Comparison of ENCODE assay signal across 8 cellular contexts in genomic region chr3:45593708-45594601, GRCh38. TPM values are rescaled to one million over a fixed set of nuclear protein-coding genes. Genes with fewer than 3 reads are reported as not detected.
DNase-seq lines count a peak whose midpoint lies in the region; ATAC-seq and TF ChIP-seq lines count a peak whose summit lies in the region.

No MANE protein-coding gene starts in this region.

- no peaks in the 10 kb centered on the region for H3K27me3 Mint-ChIP-seq in activated naive CD4-positive, alpha-beta T cell treated with anti-CD3 and anti-CD28 coated beads for 36 hours (ENCODE audit: low read depth)
- H3K27me3 Mint-ChIP-seq in glutamatergic neuron (ENCODE audit: unreplicated experiment) (peaks cover 2% of the 10 kb centered on the region), type B pancreatic cell (no peaks in the 10 kb centered on the region)

- no peak for TF ChIP-seq POLR2A in ovary (IDR thresholded peaks at IDR 0.05)

- H3K9me3 ChIP-seq in HUES48 (ENCODE audit: control insufficient read depth, insufficient read depth, low read length), result no peaks in the 10 kb centered on the region
- no peaks in the 10 kb centered on the region for H3K9me3 ChIP-seq in ovary

- in situ Hi-C loops in SK-MEL-5 (cut with HindIII; ENCODE audit: low pct_unique_long_range_greater_than_20kb, low sequenced_read_pairs), result no loop called here

- H3K27me3 ChIP-seq in HUES48 (ENCODE audit: control insufficient read depth, insufficient read depth, low read length) (no peaks in the 10 kb centered on the region), ovary (no peaks in the 10 kb centered on the region)

- H3K4me3 Mint-ChIP-seq in activated naive CD4-positive, alpha-beta T cell treated with anti-CD3 and anti-CD28 coated beads for 36 hours, result peak overlapping the region; percentile 80
- H3K4me3 Mint-ChIP-seq in glutamatergic neuron (ENCODE audit: unreplicated experiment), result peak overlapping the region; percentile 81
- H3K4me3 Mint-ChIP-seq in type B pancreatic cell, result peak overlapping the region; percentile 93

- H3K4me1 Mint-ChIP-seq in activated naive CD4-positive, alpha-beta T cell treated with anti-CD3 and anti-CD28 coated beads for 36 hours (ENCODE audit: low read depth), result peaks cover 48% of the 10 kb centered on the region
- peaks cover 5% of the 10 kb centered on the region for H3K4me1 Mint-ChIP-seq in glutamatergic neuron (ENCODE audit: low read depth, unreplicated experiment)
- H3K4me1 Mint-ChIP-seq in type B pancreatic cell (ENCODE audit: unreplicated experiment), result peaks cover 29% of the 10 kb centered on the region

- WGBS in ovary, 3 donors, result 1% methylated on average over 52 to 101 of the region's 101 CpGs

- no peak for TF ChIP-seq EP300 in ovary (IDR thresholded peaks at IDR 0.05)

- peak overlapping the region; percentile 62 for H3K27ac ChIP-seq in HUES48 (ENCODE audit: low read depth, low read length)
- H3K27ac ChIP-seq in ovary, result peak overlapping the region; percentile 6 to 78

- ATAC-seq in GM21367 (IDR thresholded peaks at IDR 0.05; ENCODE audit: unreplicated experiment), result peak; percentile 33

- DNase-seq in DMS114 treated with DMSO at 0.1 percent for 48 hours (lab: John Stamatoyannopoulos, UW; ENCODE audit: unreplicated experiment), result peak; percentile 60
- peak; percentile 71 for DNase-seq in SK-MEL-5 (ENCODE audit: low read depth, low spot score)
- DNase-seq in activated naive CD4-positive, alpha-beta T cell treated with anti-CD3 and anti-CD28 coated beads for 36 hours, result peak; percentile 61
- DNase-seq in glutamatergic neuron, result peak; percentile 68
- DNase-seq in ovary, result peak; percentile 59 to 80 (median 65)
- DNase-seq in type B pancreatic cell (ENCODE audit: extremely low spot score, unreplicated experiment), result peak; percentile 83

- intact Hi-C loops in activated naive CD4-positive, alpha-beta T cell treated with anti-CD3 and anti-CD28 coated beads for 36 hours (cut with micrococcal nuclease), result loop anchor here (1.0 to 10.0 kb wide), 4 partner anchors 27 to 321 kb away; no protein-coding TSS in a partner anchor
- intact Hi-C loops in ovary (cut with DNase I), result loop anchor here (2.0 to 10.0 kb wide), 4 partner anchors 61 to 82 kb away; no protein-coding TSS in a partner anchor

- H3K4me1 ChIP-seq in HUES48 (ENCODE audit: control insufficient read depth, insufficient read depth, low read length) (peaks cover 28% of the 10 kb centered on the region), ovary (ENCODE audit: insufficient read depth) (peaks cover 29% of the 10 kb centered on the region)

- H3K4me3 ChIP-seq in HUES48 (ENCODE audit: low read depth, low read length) (peak overlapping the region; percentile 85), ovary (peak overlapping the region; percentile 56)

- H3K36me3 ChIP-seq in HUES48 (ENCODE audit: control insufficient read depth, insufficient read depth, low read length), result no peaks in the 10 kb centered on the region
- no peaks in the 10 kb centered on the region for H3K36me3 ChIP-seq in ovary

- H3K36me3 Mint-ChIP-seq in activated naive CD4-positive, alpha-beta T cell treated with anti-CD3 and anti-CD28 coated beads for 36 hours (ENCODE audit: low read depth), result peaks cover 11% of the 10 kb centered on the region
- H3K36me3 Mint-ChIP-seq in glutamatergic neuron (ENCODE audit: unreplicated experiment) (no peaks in the 10 kb centered on the region), type B pancreatic cell (peaks cover 14% of the 10 kb centered on the region)

- TF ChIP-seq CTCF in glutamatergic neuron (IDR thresholded peaks at IDR 0.05; ENCODE audit: partially characterized antibody, unreplicated experiment) (no peak), ovary (IDR thresholded peaks at IDR 0.05) (peak in 1 of 3 donors; percentile 14), type B pancreatic cell (conservative IDR thresholded peaks at IDR 0.05) (no peak)

- CTCF ChIA-PET in activated naive CD4-positive, alpha-beta T cell treated with anti-CD3 and anti-CD28 coated beads for 36 hours (lab: Charles Lee), result interaction anchor here (0.7 to 6.8 kb wide), 5 partner anchors 25 to 284 kb away, joined by 3 to 36 read pairs (median 4); no protein-coding TSS in a partner anchor

- no peaks in the 10 kb centered on the region for H3K9me3 Mint-ChIP-seq in activated naive CD4-positive, alpha-beta T cell treated with anti-CD3 and anti-CD28 coated beads for 36 hours
- H3K9me3 Mint-ChIP-seq in glutamatergic neuron (ENCODE audit: unreplicated experiment), result peaks cover 5% of the 10 kb centered on the region
- no peaks in the 10 kb centered on the region for H3K9me3 Mint-ChIP-seq in type B pancreatic cell

- H3K9ac ChIP-seq in HUES48 (ENCODE audit: low read depth, low read length), result peak overlapping the region; percentile 81

- H3K27ac Mint-ChIP-seq in activated naive CD4-positive, alpha-beta T cell treated with anti-CD3 and anti-CD28 coated beads for 36 hours, result peak overlapping the region; percentile 84
- no peak overlapping the region for H3K27ac Mint-ChIP-seq in glutamatergic neuron (ENCODE audit: unreplicated experiment)
- peak overlapping the region; percentile 71 for H3K27ac Mint-ChIP-seq in type B pancreatic cell

RNA-seq across cellular contexts. Expression of gene LIMD1, which starts 0.6 kb away (rescaled TPM):
- total RNA-seq in SK-MEL-5 (2014; rRNA removed; shearing (Covaris generic)), result 20.0 and 20.7 TPM in 2 replicates
- 27.5 and 34.8 TPM in 2 replicates for polyA plus RNA-seq in SK-MEL-5 (2015; cell fraction: cytosol; rRNA removed)
- polyA plus RNA-seq in SK-MEL-5 (2015; cell fraction: nucleus; rRNA removed), result 39.9 and 53.9 TPM in 2 replicates
- 10 to 100 TPM; 14.8 to 16.3 TPM for total RNA-seq in activated naive CD4-positive, alpha-beta T cell treated with anti-CD3 and anti-CD28 coated beads for 36 hours
- total RNA-seq in glutamatergic neuron (ENCODE audit: unreplicated experiment) (5.2 TPM), ovary (10 to 100 TPM in 6 of 7 donors, 1 to 10 TPM in 1; 7.5 to 17.5 (median 15.4) TPM), type B pancreatic cell (ENCODE audit: low replicate concordance) (24.1 and 26.2 TPM in 2 replicates)
- 1 to 10 TPM; 4.1 to 9.3 TPM for polyA plus RNA-seq in ovary

Comparison
In these comparisons a context has a peak if more than half of its experiments do, and no peak if none do; other contexts are left out.
1. Peak in every context shown above with its lines: DNase-seq, ATAC-seq, H3K4me3 ChIP-seq and H3K27ac ChIP-seq.